ENCODE assay signal across 11 cellular contexts in the genomic region with DNA sequence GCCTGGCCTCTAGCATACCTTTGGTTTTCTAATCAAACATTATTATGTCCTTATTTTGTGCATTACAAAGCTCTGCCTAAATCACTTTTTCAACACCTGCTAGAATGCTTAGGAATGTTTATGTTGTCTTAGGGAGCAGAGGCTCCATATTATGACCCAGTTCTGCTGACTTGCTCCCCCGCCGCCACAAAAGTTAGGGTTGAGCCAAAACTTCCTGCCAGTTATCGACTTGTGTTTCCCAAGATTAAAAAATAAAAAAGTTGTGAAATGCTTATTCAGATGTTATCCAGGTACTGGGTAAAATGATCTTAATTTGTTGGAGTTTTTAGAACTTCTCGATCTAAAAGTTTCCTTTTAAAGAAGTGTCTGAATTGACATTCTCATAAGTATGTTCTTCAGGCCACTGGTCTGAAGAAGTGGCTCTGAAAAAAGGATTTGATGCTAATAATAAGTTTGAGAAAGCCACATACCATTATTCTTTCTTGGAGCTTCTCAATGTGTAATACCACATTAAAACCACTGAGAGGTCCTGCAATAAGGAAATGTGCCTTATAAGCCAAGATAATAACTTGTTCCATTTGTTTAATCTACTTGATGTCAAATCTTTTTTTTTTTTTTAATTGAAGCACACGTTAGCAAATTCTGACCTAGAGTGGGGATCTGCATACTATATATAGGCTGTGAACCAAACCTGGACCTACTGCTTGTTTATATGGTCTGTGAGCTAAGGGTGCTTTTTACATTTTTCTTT. TPM values are rescaled to one million over a fixed set of nuclear protein-coding genes. Genes with fewer than 3 reads are reported as not detected.
A peak's percentile ranks its signal among the peaks of the same experiment; 100 is the strongest.
DNase-seq lines count a peak whose midpoint lies in the region; ATAC-seq and TF ChIP-seq lines count a peak whose summit lies in the region.
"Had no signal": no experiment of that assay in that cellular context is flagged by ENCODE, and none has a peak within 500 bp of the region (broad histone marks: within the 10 kb centered on the region; RNA-seq: fewer than 3 reads in every experiment).

No MANE protein-coding gene starts in this region.

- H3K27ac ChIP-seq in left ventricle myocardium inferior (replicated peaks), result peak overlapping the region; percentile 92
- H3K27ac ChIP-seq in body of pancreas, result peak overlapping the region in 3 of 4 donors; percentile 10 to 85 (median 50)
- no peak overlapping the region for H3K27ac ChIP-seq in mesenchymal stem cell (ENCODE audit: low read length, poor library complexity, severe bottlenecking)
- H3K27ac ChIP-seq in vagina, result peak overlapping the region; percentile 12
- H3K27ac ChIP-seq: colonic mucosa had no signal

- no peak overlapping the region for H3K4me3 Mint-ChIP-seq in glutamatergic neuron (ENCODE audit: unreplicated experiment)

- no peak overlapping the region for H2BK12ac ChIP-seq in mesenchymal stem cell (ENCODE audit: low read length in 2 of 2)

- H3K9ac ChIP-seq in mesenchymal stem cell (ENCODE audit: low read length), result peak overlapping the region; percentile 98

- no peak overlapping the region for H3K27ac Mint-ChIP-seq in glutamatergic neuron (ENCODE audit: unreplicated experiment)

- H3K4ac ChIP-seq in mesenchymal stem cell (ENCODE audit: low read depth in 1 of 2, low read length in 2 of 2), result no peak overlapping the region

- peak; percentile 10 for TF ChIP-seq CTCF in left ventricle myocardium inferior (IDR thresholded peaks at IDR 0.05; ENCODE audit: borderline replicate concordance)
- peak in 5 of 7 experiments; percentile 11 to 33 (median 28) for TF ChIP-seq CTCF in body of pancreas (IDR thresholded peaks at IDR 0.05)
- peak in 1 of 3 experiments; percentile 11 for TF ChIP-seq CTCF in vagina (IDR thresholded peaks at IDR 0.05)
- TF ChIP-seq CTCF in glutamatergic neuron (IDR thresholded peaks at IDR 0.05; ENCODE audit: partially characterized antibody, unreplicated experiment), result no peak

- no peak overlapping the region for H3K23ac ChIP-seq in mesenchymal stem cell (ENCODE audit: low read length in 2 of 2)

- no peak overlapping the region for H4K8ac ChIP-seq in mesenchymal stem cell (ENCODE audit: low read length)

- H3K4me3 ChIP-seq in left ventricle myocardium inferior (peak overlapping the region; percentile 91), body of pancreas (no peak overlapping the region), mesenchymal stem cell (ENCODE audit: insufficient read depth in 1 of 2, low read depth in 1 of 2, low read length in 2 of 2) (peak overlapping the region in 1 of 2 experiments; percentile 99), vagina (no peak overlapping the region)

- no peak overlapping the region for H2BK5ac ChIP-seq in mesenchymal stem cell (ENCODE audit: low read depth, low read length, poor library complexity, severe bottlenecking)

- no peak overlapping the region for H2AK5ac ChIP-seq in mesenchymal stem cell (ENCODE audit: low read length, severe bottlenecking)

- H3K27me3 ChIP-seq in left ventricle myocardium inferior (ENCODE audit: low read depth) (no peaks in the 10 kb centered on the region), body of pancreas (no peaks in the 10 kb centered on the region), mesenchymal stem cell (ENCODE audit: control insufficient read depth in 1 of 2, insufficient read depth in 1 of 2, low read length in 2 of 2) (no peaks in the 10 kb centered on the region), vagina (no peaks in the 10 kb centered on the region)
- H3K27me3 ChIP-seq: colonic mucosa had no signal

- peaks cover 7% of the 10 kb centered on the region for H3K4me1 Mint-ChIP-seq in glutamatergic neuron (ENCODE audit: low read depth, unreplicated experiment)

- no peak for DNase-seq in left ventricle myocardium inferior
- no peak for DNase-seq in Right ventricle myocardium superior
- DNase-seq in body of pancreas, result peak; percentile 29 to 41 (median 34)
- peak; percentile 27 for DNase-seq in mesenchymal stem cell
- DNase-seq in vagina (ENCODE audit: extremely low spot score in 2 of 2), result no peak
- DNase-seq in NCI-H2081 (lab: John Stamatoyannopoulos, UW), result no peak
- no peak for DNase-seq in stimulated activated naive CD4-positive, alpha-beta T cell (lab: John Stamatoyannopoulos, UW)
- DNase-seq in glutamatergic neuron, result no peak
- DNase-seq: colonic mucosa, NCI-H82 had no signal

- no peak overlapping the region for H3K14ac ChIP-seq in mesenchymal stem cell (ENCODE audit: low read length in 2 of 2)

- no peaks in the 10 kb centered on the region for H3K9me3 Mint-ChIP-seq in glutamatergic neuron (ENCODE audit: unreplicated experiment)

- H3K36me3 Mint-ChIP-seq in glutamatergic neuron (ENCODE audit: unreplicated experiment), result peaks cover 4% of the 10 kb centered on the region

- H2AFZ ChIP-seq in mesenchymal stem cell (ENCODE audit: low read depth, low read length), result no peak overlapping the region

- 4 to 14% methylated on average over 5 of the region's 5 CpGs for WGBS in body of pancreas, 2 donors
- WGBS in mesenchymal stem cell, result 97% methylated on average over 4 of the region's 5 CpGs

- no peak overlapping the region for H2BK120ac ChIP-seq in mesenchymal stem cell (ENCODE audit: low read depth, low read length)

- TF ChIP-seq POLR2A in body of pancreas (IDR thresholded peaks at IDR 0.05), result no peak
- TF ChIP-seq POLR2A in vagina (IDR thresholded peaks at IDR 0.05), result no peak

- H3K36me3 ChIP-seq in left ventricle myocardium inferior (peaks cover 39% of the 10 kb centered on the region), body of pancreas (replicated peaks in 1 of 2; ENCODE audit: insufficient read depth in 1 of 2, low read depth in 2 of 2) (no peaks in the 10 kb centered on the region), mesenchymal stem cell (ENCODE audit: control insufficient read depth in 1 of 2, insufficient read depth in 2 of 2, low read depth in 1 of 2, low read length in 2 of 2) (peaks cover 9 to 28% of the 10 kb centered on the region in 2 experiments), vagina (peaks cover 0 to 2% of the 10 kb centered on the region in 2 donors)
- H3K36me3 ChIP-seq: colonic mucosa had no signal

- no peaks in the 10 kb centered on the region for H3K9me3 ChIP-seq in left ventricle myocardium inferior (replicated peaks)
- no peaks in the 10 kb centered on the region for H3K9me3 ChIP-seq in body of pancreas
- no peaks in the 10 kb centered on the region for H3K9me3 ChIP-seq in mesenchymal stem cell (ENCODE audit: control insufficient read depth, low read length)
- H3K9me3 ChIP-seq in vagina, result no peaks in the 10 kb centered on the region
- H3K9me3 ChIP-seq: colonic mucosa had no signal

- H3K79me1 ChIP-seq in mesenchymal stem cell (replicated peaks; ENCODE audit: low read length, poor library complexity, severe bottlenecking), result peaks cover 4% of the 10 kb centered on the region

- ATAC-seq in Right ventricle myocardium superior (ENCODE audit: poor library complexity) (no peak), body of pancreas (no peak)

- peaks cover 6% of the 10 kb centered on the region for H3K27me3 Mint-ChIP-seq in glutamatergic neuron (ENCODE audit: unreplicated experiment)

- H3K4me1 ChIP-seq in left ventricle myocardium inferior (peaks cover 47% of the 10 kb centered on the region), body of pancreas (peaks cover 30% of the 10 kb centered on the region), mesenchymal stem cell (ENCODE audit: control insufficient read depth, insufficient read depth, low read depth, low read length) (peaks cover 7% of the 10 kb centered on the region), vagina (peaks cover 28% of the 10 kb centered on the region)

- intact Hi-C loops in left ventricle myocardium inferior (cut with micrococcal nuclease), result no loop called here
- intact Hi-C loops in Right ventricle myocardium superior (cut with DNase I), result no loop called here
- intact Hi-C loops in body of pancreas (cut with DNase I), result no loop called here
- intact Hi-C loops in vagina (cut with DNase I), result no loop called here

- H4K91ac ChIP-seq in mesenchymal stem cell (ENCODE audit: low read length), result no peak overlapping the region

- H2BK15ac ChIP-seq in mesenchymal stem cell (ENCODE audit: low read depth, poor library complexity, severe bottlenecking), result no peak overlapping the region

- H3K4me2 ChIP-seq in mesenchymal stem cell (ENCODE audit: low read length, poor library complexity, severe bottlenecking), result peak overlapping the region; percentile 43

- H3K18ac ChIP-seq in mesenchymal stem cell (ENCODE audit: low read depth in 1 of 2, low read length in 2 of 2), result no peak overlapping the region

RNA-seq across cellular contexts. Expression of gene RNF185, which starts 2.2 kb away (rescaled TPM):
- total RNA-seq in left ventricle myocardium inferior (19.2 TPM), Right ventricle myocardium superior (17.7 TPM), body of pancreas (10 to 100 TPM; 11.5 to 20.8 TPM), vagina (22.8 TPM), glutamatergic neuron (ENCODE audit: unreplicated experiment) (27.4 TPM)
- 34.9 TPM for polyA plus RNA-seq in mesenchymal stem cell (2013, experiment 1 of 2)
- polyA plus RNA-seq in mesenchymal stem cell (2013, experiment 2 of 2), result 35.2 TPM

RNA-seq across cellular contexts. Expression of gene PLA2G3, which starts 21.9 kb away (rescaled TPM):
- total RNA-seq in left ventricle myocardium inferior (not detected), Right ventricle myocardium superior (not detected), body of pancreas (not detected), vagina (6.1 TPM), glutamatergic neuron (ENCODE audit: unreplicated experiment) (1.3 TPM)
- 1.2 TPM for polyA plus RNA-seq in mesenchymal stem cell (2013, experiment 1 of 2)
- polyA plus RNA-seq in mesenchymal stem cell (2013, experiment 2 of 2), result 1.2 TPM
- total RNA-seq: lung microvascular endothelial cell had no signal

RNA-seq across cellular contexts. Expression of gene INPP5J, which starts 39.4 kb away (rescaled TPM):
- 20.7 TPM for total RNA-seq in left ventricle myocardium inferior
- total RNA-seq in Right ventricle myocardium superior, result 15.4 TPM
- 10 to 100 TPM; 16.1 to 17.8 TPM for total RNA-seq in body of pancreas
- 2.2 TPM for polyA plus RNA-seq in mesenchymal stem cell (2013, experiment 1 of 2)
- 2.2 TPM for polyA plus RNA-seq in mesenchymal stem cell (2013, experiment 2 of 2)
- 5.9 TPM for total RNA-seq in vagina
- 15.4 TPM for total RNA-seq in glutamatergic neuron (ENCODE audit: unreplicated experiment)

RNA-seq across cellular contexts. Expression of gene LIMK2, which starts 49.9 kb away (rescaled TPM):
- total RNA-seq in left ventricle myocardium inferior, result 8.0 TPM
- 8.5 TPM for total RNA-seq in Right ventricle myocardium superior
- total RNA-seq in body of pancreas, result 10 to 100 TPM; 27.5 to 79.8 TPM
- 20.1 TPM for polyA plus RNA-seq in mesenchymal stem cell (2013, experiment 1 of 2)
- polyA plus RNA-seq in mesenchymal stem cell (2013, experiment 2 of 2), result 17.1 TPM
- 120 TPM for total RNA-seq in vagina
- total RNA-seq in glutamatergic neuron (ENCODE audit: unreplicated experiment), result 92.4 TPM

RNA-seq across cellular contexts. Expression of gene SELENOM, which starts 54.8 kb away (rescaled TPM):
- 51.5 TPM for total RNA-seq in left ventricle myocardium inferior
- total RNA-seq in Right ventricle myocardium superior, result 43.4 TPM
- 100 to 1,000 TPM; 127 to 198 TPM for total RNA-seq in body of pancreas
- 278 TPM for polyA plus RNA-seq in mesenchymal stem cell (2013, experiment 1 of 2)
- polyA plus RNA-seq in mesenchymal stem cell (2013, experiment 2 of 2), result 285 TPM
- total RNA-seq in vagina, result 941 TPM
- 40.9 TPM for total RNA-seq in glutamatergic neuron (ENCODE audit: unreplicated experiment)

Comparison
In these comparisons a context has a peak if more than half of its experiments do, and no peak if none do; other contexts are left out.
1. DNase-seq: peak in body of pancreas (4 of 4) and mesenchymal stem cell (single experiment); none in left ventricle myocardium inferior (single experiment), Right ventricle myocardium superior (single experiment), vagina (0 of 2), NCI-H2081 (0 of 2), stimulated activated naive CD4-positive, alpha-beta T cell (0 of 6) and glutamatergic neuron (single experiment).